Comparison of ENCODE assay signal across 26 cellular contexts in the genomic region with DNA sequence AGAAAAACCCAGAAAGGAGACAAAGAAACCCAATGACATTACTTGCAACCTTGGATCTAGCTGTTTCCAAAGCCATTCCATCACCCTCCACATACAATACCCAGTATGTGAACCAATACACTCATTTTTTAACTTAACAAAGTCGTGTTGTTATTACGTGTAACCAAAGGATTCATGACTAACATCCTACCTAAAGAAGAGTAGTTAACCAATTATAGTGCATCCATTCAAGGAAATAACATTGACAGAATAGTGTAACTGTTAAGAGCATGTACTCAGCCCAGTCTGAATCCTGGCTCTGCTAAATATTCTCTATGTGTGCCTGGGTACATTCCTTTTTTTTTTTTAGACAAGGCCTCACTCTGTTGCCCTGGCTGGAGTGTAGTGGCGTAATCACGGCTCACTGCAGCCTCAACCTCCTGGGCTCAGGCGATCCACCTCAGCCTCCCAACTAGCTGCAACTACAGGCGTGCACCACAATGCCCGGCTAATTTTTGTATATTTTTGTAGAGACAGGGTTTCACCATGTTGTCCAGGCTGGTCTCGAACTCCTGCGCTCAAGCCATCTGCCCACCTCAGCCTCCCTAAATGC. TPM values are rescaled to one million over a fixed set of nuclear protein-coding genes. Genes with fewer than 3 reads are reported as not detected.
DNase-seq lines count a peak whose midpoint lies in the region; ATAC-seq, FAIRE-seq and TF ChIP-seq lines count a peak whose summit lies in the region.
"Had no signal": no experiment of that assay in that cellular context is flagged by ENCODE, and none has a peak within 500 bp of the region (broad histone marks: within the 10 kb centered on the region; RNA-seq: fewer than 3 reads in every experiment).

No MANE protein-coding gene starts in this region.

- intact Hi-C loops in activated CD8-positive, alpha-beta T cell treated with anti-CD3 and anti-CD28 coated beads for 36 hours (cut with micrococcal nuclease), result no loop called here
- intact Hi-C loops in HepG2 (cut with micrococcal nuclease; ENCODE audit: unreplicated experiment), result no loop called here

- TF ChIP-seq RAD21 in HepG2 (CRISPR knock-in tag; IDR thresholded peaks at IDR 0.05), result no peak

- 0 out of 22 replicates have a peak, but pooled peaks cover 0 to 3% (median 0%) of the 10 kb centered on the region in 11 experiments for H3K9me3 ChIP-seq in BLaER1 treated with 17β-estradiol and CSF1 and Interleukin-3, amounts not matched to agents 10 nM and 100 nM (replicated peaks in 1 of 11)
- H3K9me3 ChIP-seq in HepG2 (ENCODE audit: low read length), result no peaks in the 10 kb centered on the region
- H3K9me3 ChIP-seq: ascending aorta, gastrocnemius medialis, HAP-1, mucosa of descending colon had no signal

- TF ChIP-seq POLR2A in H54 (IDR thresholded peaks at IDR 0.05; ENCODE audit: low read depth, low read length) (no peak), HepG2 (IDR thresholded peaks at IDR 0.05; ENCODE audit: insufficient read depth in 1 of 2, low read depth in 2 of 2, low read length in 2 of 2) (no peak; a peak in 1 of 4 replicates)

- no peak for DNase-seq in activated CD8-positive, alpha-beta T cell treated with anti-CD3 and anti-CD28 coated beads for 36 hours
- no peak for DNase-seq in activated CD8-positive, alpha-beta T cell treated with anti-CD3 and anti-CD28 coated beads, Interleukin-2, amount 10 ng/mL, durations not matched to agents 7 days and 5 days
- DNase-seq in H54 (ENCODE audit: insufficient read length, low spot score), result no peak
- peak; percentile 56 for DNase-seq in HepG2 (ENCODE audit: low spot score)
- no peak for DNase-seq in 8988T
- no peak for DNase-seq in SKM-1 (lab: John Stamatoyannopoulos, UW; ENCODE audit: unreplicated experiment)
- DNase-seq: activated naive CD8-positive, alpha-beta T cell treated with anti-CD3 and anti-CD28 coated beads, Interleukin-2, amount 10 ng/mL, durations not matched to agents 7 days and 5 days; CD8-positive, alpha-beta T cell; DMS 273 treated with DMSO at 0.1 percent for 48 hours; EL; gastrocnemius medialis; Kasumi-1; mucosa of descending colon; NCI-H2107; SHP77 treated with DMSO at 0.1 percent for 48 hours; stimulated activated CD4-positive, alpha-beta T cell treated with anti-CD3 and anti-CD28 coated beads, Interleukin-4, amount 100 ng/mL, for 24 hours; WERI-Rb-1 had no signal

- no peak overlapping the region for H3K9ac ChIP-seq in BLaER1 treated with 17β-estradiol and CSF1 and Interleukin-3, amounts not matched to agents 10 nM and 100 nM
- H3K9ac ChIP-seq in HepG2 (ENCODE audit: insufficient read depth, low read depth, low read length), result peak overlapping the region; percentile 35

- H4K20me1 ChIP-seq in BLaER1 treated with 17β-estradiol and CSF1 and Interleukin-3, amounts not matched to agents 10 nM and 100 nM, result peaks cover 5 to 97% (median 44%) of the 10 kb centered on the region in 11 experiments; a peak in 19 of 22 replicates
- H4K20me1 ChIP-seq in HepG2 (ENCODE audit: insufficient read depth, low read length), result peaks cover 71% of the 10 kb centered on the region

- 63% methylated on average over 9 of the region's 9 CpGs for WGBS in HepG2 (ENCODE audit: low lambda C conversion rate)

- H3K4me3 ChIP-seq in BLaER1 treated with 17β-estradiol and CSF1 and Interleukin-3, amounts not matched to agents 10 nM and 100 nM, result no peak overlapping the region
- H3K4me3 ChIP-seq in HepG2 (replicated peaks in 1 of 3; ENCODE audit: insufficient read depth in 1 of 3, low read depth in 2 of 3, low read length in 3 of 3), result peak overlapping the region in 2 of 3 experiments; percentile 13 to 44; a peak in 2 of 6 replicates
- H3K4me3 ChIP-seq: ascending aorta, gastrocnemius medialis, HAP-1, mucosa of descending colon had no signal

- TF ChIP-seq CTCF in activated CD8-positive, alpha-beta T cell treated with anti-CD3 and anti-CD28 coated beads for 36 hours (IDR thresholded peaks at IDR 0.05), result no peak
- no peak for TF ChIP-seq CTCF in HepG2 (CRISPR knock-in tag; IDR thresholded peaks at IDR 0.05)

- CTCF ChIA-PET in activated CD8-positive, alpha-beta T cell treated with anti-CD3 and anti-CD28 coated beads for 36 hours (lab: Charles Lee), result interaction anchor here (1.2 to 1.6 kb wide), 2 partner anchors 10 to 13 kb away, joined by 4 to 5 read pairs; no protein-coding TSS in a partner anchor
- CTCF ChIA-PET in activated CD8-positive, alpha-beta T cell treated with anti-CD3 and anti-CD28 coated beads, Interleukin-2, amount 10 ng/mL, durations not matched to agents 7 days and 5 days (lab: Charles Lee), result interaction anchor here (1.5 to 1.7 kb wide), 2 partner anchors 64 to 265 kb away, joined by 3 to 5 read pairs; no protein-coding TSS in a partner anchor
- CTCF ChIA-PET in HepG2 (lab: Yijun Ruan, JAX; ENCODE audit: low intra/inter-chr PET ratio, low total read pairs), result no interaction called here

- H3K27me3 ChIP-seq in BLaER1 treated with 17β-estradiol and CSF1 and Interleukin-3, amounts not matched to agents 10 nM and 100 nM, result no peaks in the 10 kb centered on the region
- H3K27me3 ChIP-seq in HepG2 (ENCODE audit: control insufficient read depth in 1 of 2, insufficient read depth in 2 of 2, low read length in 2 of 2), result no peaks in the 10 kb centered on the region
- H3K27me3 ChIP-seq: ascending aorta, gastrocnemius medialis had no signal

- no peak overlapping the region for H3K27ac Mint-ChIP-seq in activated CD8-positive, alpha-beta T cell treated with anti-CD3 and anti-CD28 coated beads for 36 hours
- no peak overlapping the region for H3K27ac Mint-ChIP-seq in activated CD8-positive, alpha-beta T cell treated with anti-CD3 and anti-CD28 coated beads, Interleukin-2, amount 10 ng/mL, durations not matched to agents 7 days and 5 days
- H3K27ac Mint-ChIP-seq: activated naive CD8-positive, alpha-beta T cell treated with anti-CD3 and anti-CD28 coated beads, Interleukin-2, amount 10 ng/mL, durations not matched to agents 7 days and 5 days; activated T-helper 2 cell treated with anti-CD3 and anti-CD28 coated beads, Interferon-gamma antibody, Interleukin-2, Interleukin-4, amounts not matched to agents 10 μg/mL and 5 μg/mL and 100 μg/mL, durations not matched to agents 14 hours and 24 hours and 36 hours; natural killer cell treated with Interleukin-12 subunit alpha and Interleukin-12 subunit beta and Interleukin-15 and Interleukin-18, amount 100 ng/mL, for 72 hours had no signal

- H3K4me1 Mint-ChIP-seq in activated CD8-positive, alpha-beta T cell treated with anti-CD3 and anti-CD28 coated beads for 36 hours (ENCODE audit: low read depth), result peaks cover 59% of the 10 kb centered on the region
- H3K4me1 Mint-ChIP-seq in activated CD8-positive, alpha-beta T cell treated with anti-CD3 and anti-CD28 coated beads, Interleukin-2, amount 10 ng/mL, durations not matched to agents 7 days and 5 days (ENCODE audit: low read depth), result peaks cover 33% of the 10 kb centered on the region

- no TSS peak for BruUV-seq in HepG2 (replicated peaks; lab: Mats Ljungman, UMichigan)

- FAIRE-seq in H54 (lab: Jason Lieb, UNC), result peak; percentile 87
- FAIRE-seq in HepG2 (lab: Jason Lieb, UNC), result no peak
- FAIRE-seq: A204.1, colon had no signal

- in situ Hi-C loops in HepG2 (cut with HindIII; ENCODE audit: extremely low pct_ligation_motif_present, low pct_unique_long_range_greater_than_20kb), result loop anchor here (10.0 kb wide), 1 partner anchor 436 kb away; the partner anchor contains the start of gene SP5

- peaks cover under 1% of the 10 kb centered on the region for H3K36me3 Mint-ChIP-seq in activated CD8-positive, alpha-beta T cell treated with anti-CD3 and anti-CD28 coated beads for 36 hours (ENCODE audit: low read depth)
- peaks cover 11% of the 10 kb centered on the region for H3K36me3 Mint-ChIP-seq in activated CD8-positive, alpha-beta T cell treated with anti-CD3 and anti-CD28 coated beads, Interleukin-2, amount 10 ng/mL, durations not matched to agents 7 days and 5 days (ENCODE audit: low read depth)
- H3K36me3 Mint-ChIP-seq: CD8-positive, alpha-beta T cell; natural killer cell treated with Interleukin-12 subunit alpha and Interleukin-12 subunit beta and Interleukin-15 and Interleukin-18, amount 100 ng/mL, for 72 hours had no signal

- H3K79me2 ChIP-seq in HepG2 (ENCODE audit: insufficient read depth, low read length), result peaks cover 98% of the 10 kb centered on the region

- H3K36me3 ChIP-seq in BLaER1 treated with 17β-estradiol and CSF1 and Interleukin-3, amounts not matched to agents 10 nM and 100 nM, result peaks cover 0 to 10% (median 0%) of the 10 kb centered on the region in 11 experiments; a peak in 5 of 22 replicates
- H3K36me3 ChIP-seq in HepG2 (replicated peaks in 1 of 2; ENCODE audit: control insufficient read depth in 1 of 2, insufficient read depth in 2 of 2, low read length in 2 of 2), result no peaks in the 10 kb centered on the region
- H3K36me3 ChIP-seq: ascending aorta, gastrocnemius medialis, HAP-1, WERI-Rb-1 had no signal

- H3K4me3 Mint-ChIP-seq in activated CD8-positive, alpha-beta T cell treated with anti-CD3 and anti-CD28 coated beads for 36 hours, result no peak overlapping the region
- H3K4me3 Mint-ChIP-seq in activated CD8-positive, alpha-beta T cell treated with anti-CD3 and anti-CD28 coated beads, Interleukin-2, amount 10 ng/mL, durations not matched to agents 7 days and 5 days, result no peak overlapping the region
- H3K4me3 Mint-ChIP-seq: activated naive CD8-positive, alpha-beta T cell treated with anti-CD3 and anti-CD28 coated beads, Interleukin-2, amount 10 ng/mL, durations not matched to agents 7 days and 5 days; CD8-positive, alpha-beta T cell; natural killer cell treated with Interleukin-12 subunit alpha and Interleukin-12 subunit beta and Interleukin-15 and Interleukin-18, amount 100 ng/mL, for 72 hours had no signal

- no peak overlapping the region; a peak in 2 of 22 replicates for H3K27ac ChIP-seq in BLaER1 treated with 17β-estradiol and CSF1 and Interleukin-3, amounts not matched to agents 10 nM and 100 nM
- peak overlapping the region; percentile 70 for H3K27ac ChIP-seq in HepG2 (ENCODE audit: extremely low read length, insufficient read depth, low read length)
- H3K27ac ChIP-seq: ascending aorta, gastrocnemius medialis, WERI-Rb-1 had no signal

- POLR2A ChIA-PET in activated CD8-positive, alpha-beta T cell treated with anti-CD3 and anti-CD28 coated beads for 36 hours (lab: Charles Lee), result interaction anchor here (1.1 kb wide), 2 partner anchors 12 to 178 kb away, joined by 3 read pairs; no protein-coding TSS in a partner anchor
- POLR2A ChIA-PET in activated CD8-positive, alpha-beta T cell treated with anti-CD3 and anti-CD28 coated beads, Interleukin-2, amount 10 ng/mL, durations not matched to agents 7 days and 5 days (lab: Charles Lee), result no interaction called here
- POLR2A ChIA-PET in HepG2 (lab: Yijun Ruan, JAX), result interaction anchor here (0.6 to 2.4 kb wide), 6 partner anchors 8 to 283 kb away, joined by 3 to 24 read pairs (median 4); partner anchors contain the start of genes DCAF17 and METTL8

- ATAC-seq in activated CD8-positive, alpha-beta T cell treated with anti-CD3 and anti-CD28 coated beads for 36 hours, result peak; percentile 30
- no peak for ATAC-seq in activated CD8-positive, alpha-beta T cell treated with anti-CD3 and anti-CD28 coated beads, Interleukin-2, amount 10 ng/mL, durations not matched to agents 7 days and 5 days
- peak; percentile 72 for ATAC-seq in HepG2
- no peak for ATAC-seq in HG03135 (IDR thresholded peaks at IDR 0.05; ENCODE audit: unreplicated experiment)
- ATAC-seq: CD8-positive, alpha-beta T cell; gastrocnemius medialis; mucosa of descending colon; Panc1 had no signal

- no peaks in the 10 kb centered on the region for H3K27me3 Mint-ChIP-seq in activated CD8-positive, alpha-beta T cell treated with anti-CD3 and anti-CD28 coated beads for 36 hours
- no peaks in the 10 kb centered on the region for H3K27me3 Mint-ChIP-seq in activated CD8-positive, alpha-beta T cell treated with anti-CD3 and anti-CD28 coated beads, Interleukin-2, amount 10 ng/mL, durations not matched to agents 7 days and 5 days (ENCODE audit: low read depth)
- H3K27me3 Mint-ChIP-seq: activated naive CD8-positive, alpha-beta T cell treated with anti-CD3 and anti-CD28 coated beads, Interleukin-2, amount 10 ng/mL, durations not matched to agents 7 days and 5 days; natural killer cell treated with Interleukin-12 subunit alpha and Interleukin-12 subunit beta and Interleukin-15 and Interleukin-18, amount 100 ng/mL, for 72 hours had no signal

- TF ChIP-seq EP300 in HepG2 (IDR thresholded peaks at IDR 0.05; ENCODE audit: low read depth in 2 of 2, low read length in 2 of 2) (no peak), HepG2 (CRISPR knock-in tag; IDR thresholded peaks at IDR 0.05; ENCODE audit: borderline replicate concordance) (no peak)

- peak overlapping the region in 7 of 11 experiments; percentile 2 to 39 (median 20); a peak in 8 of 22 replicates for H3K4me2 ChIP-seq in BLaER1 treated with 17β-estradiol and CSF1 and Interleukin-3, amounts not matched to agents 10 nM and 100 nM
- peak overlapping the region; percentile 73 for H3K4me2 ChIP-seq in HepG2 (ENCODE audit: low read depth, low read length)

- no peaks in the 10 kb centered on the region for H3K9me3 Mint-ChIP-seq in activated CD8-positive, alpha-beta T cell treated with anti-CD3 and anti-CD28 coated beads for 36 hours
- H3K9me3 Mint-ChIP-seq in activated CD8-positive, alpha-beta T cell treated with anti-CD3 and anti-CD28 coated beads, Interleukin-2, amount 10 ng/mL, durations not matched to agents 7 days and 5 days (ENCODE audit: insufficient read depth), result no peaks in the 10 kb centered on the region
- H3K9me3 Mint-ChIP-seq: activated naive CD8-positive, alpha-beta T cell treated with anti-CD3 and anti-CD28 coated beads, Interleukin-2, amount 10 ng/mL, durations not matched to agents 7 days and 5 days; activated T-helper 2 cell treated with anti-CD3 and anti-CD28 coated beads, Interferon-gamma antibody, Interleukin-2, Interleukin-4, amounts not matched to agents 10 μg/mL and 5 μg/mL and 100 μg/mL, durations not matched to agents 14 hours and 24 hours and 36 hours; CD8-positive, alpha-beta T cell; natural killer cell treated with Interleukin-12 subunit alpha and Interleukin-12 subunit beta and Interleukin-15 and Interleukin-18, amount 100 ng/mL, for 72 hours had no signal

- peaks cover 35 to 82% (median 55%) of the 10 kb centered on the region in 10 experiments for H3K4me1 ChIP-seq in BLaER1 treated with 17β-estradiol and CSF1 and Interleukin-3, amounts not matched to agents 10 nM and 100 nM
- H3K4me1 ChIP-seq in HepG2 (ENCODE audit: insufficient read depth, low read length), result peaks cover 90% of the 10 kb centered on the region
- H3K4me1 ChIP-seq: ascending aorta had no signal

- no peak overlapping the region for H2AFZ ChIP-seq in HepG2 (ENCODE audit: low read length)

RNA-seq across cellular contexts. Expression of gene TLK1, which starts 9.9 kb away (rescaled TPM):
- total RNA-seq in activated CD8-positive, alpha-beta T cell treated with anti-CD3 and anti-CD28 coated beads for 36 hours, result 10 to 100 TPM; 53.9 to 56.0 TPM
- total RNA-seq in activated CD8-positive, alpha-beta T cell treated with anti-CD3 and anti-CD28 coated beads, Interleukin-2, amount 10 ng/mL, durations not matched to agents 7 days and 5 days, result 10 to 100 TPM; 89.1 to 96.3 TPM
- total RNA-seq in HepG2 (2016; rRNA removed; fragmentation: Illumina TruSeq; extraction: Trizol), result 28.7 and 52.7 TPM in 2 replicates
- total RNA-seq in HepG2 (2016; cell fraction: cytosol; rRNA removed; fragmentation: Illumina TruSeq; extraction: Trizol; ENCODE audit: low read depth), result 32.6 and 34.2 TPM in 2 replicates
- total RNA-seq in HepG2 (2016; cell fraction: insoluble cytoplasmic fraction; rRNA removed; fragmentation: Illumina TruSeq; extraction: Trizol), result 25.7 and 45.4 TPM in 2 replicates
- 38.6 and 48.1 TPM in 2 replicates for total RNA-seq in HepG2 (2016; cell fraction: membrane; rRNA removed; fragmentation: Illumina TruSeq; extraction: Trizol)
- total RNA-seq in HepG2 (2016; cell fraction: nucleus; rRNA removed; fragmentation: Illumina TruSeq; extraction: Trizol), result 41.9 and 51.6 TPM in 2 replicates
- 12.8 and 16.8 TPM in 2 replicates for polyA plus RNA-seq in HepG2 (2011; rRNA removed)
- 5.1 and 8.5 TPM in 2 replicates for polyA plus RNA-seq in HepG2 (2011; cell fraction: cytosol; rRNA removed)
- 9.6 and 11.0 TPM in 2 replicates for polyA plus RNA-seq in HepG2 (2011; cell fraction: nucleus; rRNA removed)
- 27.7 and 38.6 TPM in 2 replicates for polyA plus RNA-seq in HepG2 (2012)
- polyA plus RNA-seq in HepG2 (2016; cell fraction: cytosol; fragmentation: Illumina TruSeq; extraction: Trizol; ENCODE audit: low read depth), result 3.4 and 3.8 TPM in 2 replicates
- 42.1 and 48.4 TPM in 2 replicates for polyA plus RNA-seq in HepG2 (2016; cell fraction: insoluble cytoplasmic fraction; fragmentation: Illumina TruSeq; extraction: Trizol; ENCODE audit: low read depth)
- 15.6 and 16.8 TPM in 2 replicates for polyA plus RNA-seq in HepG2 (2016; cell fraction: membrane; fragmentation: Illumina TruSeq; extraction: Trizol; ENCODE audit: low read depth)
- polyA plus RNA-seq in HepG2 (2016; cell fraction: nucleus; fragmentation: Illumina TruSeq; extraction: Trizol; ENCODE audit: insufficient read depth, low read depth), result 38.9 and 40.3 TPM in 2 replicates
- 9.1 and 17.3 TPM in 2 replicates for polyA minus RNA-seq in HepG2 (2011; rRNA and poly(A)+ RNA removed; ENCODE audit: low replicate concordance)
- polyA minus RNA-seq in HepG2 (2011; cell fraction: cytosol; rRNA and poly(A)+ RNA removed), result 37.8 and 45.8 TPM in 2 replicates
- 67.2 and 68.9 TPM in 2 replicates for polyA minus RNA-seq in HepG2 (2011; cell fraction: nucleus; rRNA and poly(A)+ RNA removed)

Comparison
In these comparisons a context has a peak if more than half of its experiments do, and no peak if none do; other contexts are left out.
1. ATAC-seq: peak in activated CD8-positive, alpha-beta T cell treated with anti-CD3 and anti-CD28 coated beads for 36 hours (single experiment) and HepG2 (single experiment); none in activated CD8-positive, alpha-beta T cell treated with anti-CD3 and anti-CD28 coated beads, Interleukin-2, amount 10 ng/mL, durations not matched to agents 7 days and 5 days (single experiment) and HG03135 (single experiment).
2. H3K4me3 ChIP-seq: peak in HepG2 (2 of 3); none in BLaER1 treated with 17β-estradiol and CSF1 and Interleukin-3, amounts not matched to agents 10 nM and 100 nM (0 of 10).